1 cellular context compared by ENCODE assay signal in the genomic region with DNA sequence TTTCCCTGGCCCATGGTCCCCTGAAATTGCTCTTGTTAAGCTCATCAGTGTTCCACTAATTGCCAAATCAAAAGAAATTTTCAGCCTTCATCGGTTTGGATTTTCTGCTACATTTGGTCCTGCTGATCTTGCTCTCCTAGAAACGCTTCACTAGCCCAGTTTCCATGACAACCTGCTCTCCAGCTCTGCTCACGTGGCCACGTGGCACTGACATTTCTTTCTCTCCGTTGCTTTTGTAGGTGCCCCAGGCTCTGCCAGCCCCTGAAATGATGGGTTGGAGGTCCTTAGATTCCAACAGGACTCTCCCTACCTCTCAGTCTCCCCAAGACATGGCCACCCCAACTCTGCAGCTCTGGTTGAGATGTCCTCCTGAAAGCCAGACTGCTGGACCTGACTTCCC.
A peak's percentile ranks its signal among the peaks of the same experiment; 100 is the strongest.
TF ChIP-seq lines count a peak whose summit lies in the region.

No MANE protein-coding gene starts in this region.

TF ChIP-seq in K562, 482 proteins besides CTCF, POLR2A, EP300 and RAD21:
- TF ChIP-seq RFX1 (IDR thresholded peaks at IDR 0.05) (peak; percentile 82), PTRF (tag; IDR thresholded peaks at IDR 0.05) (no peak)
- TF ChIP-seq, protein P1, sequence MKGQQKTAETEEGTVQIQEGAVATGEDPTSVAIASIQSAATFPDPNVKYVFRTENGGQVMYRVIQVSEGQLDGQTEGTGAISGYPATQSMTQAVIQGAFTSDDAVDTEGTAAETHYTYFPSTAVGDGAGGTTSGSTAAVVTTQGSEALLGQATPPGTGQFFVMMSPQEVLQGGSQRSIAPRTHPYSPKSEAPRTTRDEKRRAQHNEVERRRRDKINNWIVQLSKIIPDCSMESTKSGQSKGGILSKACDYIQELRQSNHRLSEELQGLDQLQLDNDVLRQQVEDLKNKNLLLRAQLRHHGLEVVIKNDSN (CRISPR knock-in tag; IDR thresholded peaks at IDR 0.05), result peak; percentile 44; the same call in 1 of the 2 replicates
- TF ChIP-seq, protein P2, sequence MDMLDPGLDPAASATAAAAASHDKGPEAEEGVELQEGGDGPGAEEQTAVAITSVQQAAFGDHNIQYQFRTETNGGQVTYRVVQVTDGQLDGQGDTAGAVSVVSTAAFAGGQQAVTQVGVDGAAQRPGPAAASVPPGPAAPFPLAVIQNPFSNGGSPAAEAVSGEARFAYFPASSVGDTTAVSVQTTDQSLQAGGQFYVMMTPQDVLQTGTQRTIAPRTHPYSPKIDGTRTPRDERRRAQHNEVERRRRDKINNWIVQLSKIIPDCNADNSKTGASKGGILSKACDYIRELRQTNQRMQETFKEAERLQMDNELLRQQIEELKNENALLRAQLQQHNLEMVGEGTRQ (CRISPR knock-in tag; IDR thresholded peaks at IDR 0.05), result peak; percentile 16; the same call in 1 of the 2 replicates
